Comparison of ENCODE assay signal across 29 cellular contexts in genomic region chr11:97934572-97935208, GRCh38.
"Had no signal": no experiment of that assay in that cellular context is flagged by ENCODE, and none has a peak within 500 bp of the region (broad histone marks: within the 10 kb centered on the region; RNA-seq: fewer than 3 reads in every experiment).

No MANE protein-coding gene starts in this region.

- H3K4me3 Mint-ChIP-seq: naive thymus-derived CD8-positive, alpha-beta T cell; nephron; neural crest cell; stimulated activated naive B cell treated with anti-CD40 and anti-IgM and Interleukin-4, amounts not matched to agents 10 μg/mL and 1 μg/mL and 100 μg/mL, for 72 hours had no signal

- DNase-seq: hippocampal formation; kidney glomerular epithelial cell; left cardiac atrium; left ventricle myocardium superior; lower lobe of right lung; mammary epithelial cell; mesenchymal stem cell; naive thymus-derived CD8-positive, alpha-beta T cell; occipital lobe; ovary; right lobe of liver; stimulated activated CD4-positive, alpha-beta T cell treated with anti-CD3 and anti-CD28 coated beads, Interleukin-12 subunit alpha, Interleukin-12 subunit beta, amount 100 ng/mL, for 4 hours; stimulated activated CD4-positive, alpha-beta T cell treated with anti-CD3 and anti-CD28 coated beads, Interleukin-15, amount 100 ng/mL, for 24 hours; stimulated activated CD4-positive, alpha-beta T cell treated with anti-CD3 and anti-CD28 coated beads, Interleukin-2, amount 100 ng/mL, for 24 hours; stimulated activated CD4-positive, alpha-beta T cell treated with anti-CD3 and anti-CD28 coated beads, Interleukin-4, amount 100 ng/mL, for 1 hour; stimulated activated naive B cell treated with anti-CD40 and anti-IgM and Interleukin-4, amounts not matched to agents 10 μg/mL and 1 μg/mL and 100 μg/mL, for 72 hours; stimulated activated naive CD8-positive, alpha-beta T cell treated with anti-CD3 and anti-CD28 coated beads, Interleukin-15, Interleukin-2, amounts not matched to agents 100 U/mL and 50 U/mL, for 24 hours; stomach; testis; thyroid gland; transverse colon; upper lobe of left lung had no signal

- H3K27ac ChIP-seq: lower lobe of right lung, neutrophil, ovary, right atrium auricular region, right lobe of liver, stomach, testis, thyroid gland, transverse colon, upper lobe of left lung, vagina had no signal

- H3K4me3 ChIP-seq: lower lobe of right lung, ovary, right atrium auricular region, right lobe of liver, stomach, testis, thyroid gland, transverse colon, upper lobe of left lung, vagina had no signal

- H3K4me1 Mint-ChIP-seq: naive thymus-derived CD8-positive, alpha-beta T cell; nephron; neural crest cell; stimulated activated naive B cell treated with anti-CD40 and anti-IgM and Interleukin-4, amounts not matched to agents 10 μg/mL and 1 μg/mL and 100 μg/mL, for 72 hours had no signal

- H3K4me1 ChIP-seq: lower lobe of right lung, right atrium auricular region, right lobe of liver, stomach, testis, thyroid gland, transverse colon, upper lobe of left lung, vagina had no signal

- H3K36me3 ChIP-seq: lower lobe of right lung, neutrophil, ovary, right atrium auricular region, right lobe of liver, stomach, thyroid gland, transverse colon, upper lobe of left lung, vagina had no signal

- H3K9me3 ChIP-seq: lower lobe of right lung, neutrophil, ovary, right atrium auricular region, right lobe of liver, stomach, testis, thyroid gland, upper lobe of left lung, vagina had no signal

- ATAC-seq: left cardiac atrium; left lobe of liver; left ventricle myocardium superior; lower lobe of right lung; naive thymus-derived CD8-positive, alpha-beta T cell; right lobe of liver; stimulated activated naive B cell treated with anti-CD40 and anti-IgM and Interleukin-4, amounts not matched to agents 10 μg/mL and 1 μg/mL and 100 μg/mL, for 72 hours; stimulated activated naive CD8-positive, alpha-beta T cell treated with anti-CD3 and anti-CD28 coated beads, Interleukin-15, Interleukin-2, amounts not matched to agents 100 U/mL and 50 U/mL, for 24 hours had no signal

- H3K27me3 Mint-ChIP-seq: naive thymus-derived CD8-positive, alpha-beta T cell; progenitor cell of endocrine pancreas; stimulated activated naive B cell treated with anti-CD40 and anti-IgM and Interleukin-4, amounts not matched to agents 10 μg/mL and 1 μg/mL and 100 μg/mL, for 72 hours had no signal

- H3K9me3 Mint-ChIP-seq: nephron, neural crest cell had no signal

- H3K27ac Mint-ChIP-seq: naive thymus-derived CD8-positive, alpha-beta T cell; nephron; progenitor cell of endocrine pancreas; stimulated activated naive B cell treated with anti-CD40 and anti-IgM and Interleukin-4, amounts not matched to agents 10 μg/mL and 1 μg/mL and 100 μg/mL, for 72 hours had no signal

- H3K27me3 ChIP-seq: neutrophil, ovary, right atrium auricular region, right lobe of liver, stomach, testis, thyroid gland, transverse colon, upper lobe of left lung, vagina had no signal

- H3K36me3 Mint-ChIP-seq: naive thymus-derived CD8-positive, alpha-beta T cell; stimulated activated naive B cell treated with anti-CD40 and anti-IgM and Interleukin-4, amounts not matched to agents 10 μg/mL and 1 μg/mL and 100 μg/mL, for 72 hours had no signal
